In genomic region chr5:342501-343460, GRCh38 we compare ENCODE assay signal across 1 cellular context.
TF ChIP-seq lines count a peak whose summit lies in the region.

No MANE protein-coding gene starts in this region.

TF ChIP-seq in HepG2, 621 proteins besides CTCF, POLR2A, EP300 and RAD21:
- no peak for TF ChIP-seq ZZZ3 (CRISPR knock-in tag; IDR thresholded peaks at IDR 0.05; ENCODE audit: borderline replicate concordance)
- no peak for TF ChIP-seq SIX4 (CRISPR knock-in tag; IDR thresholded peaks at IDR 0.05)
- no peak for TF ChIP-seq ZFY (CRISPR knock-in tag; IDR thresholded peaks at IDR 0.05)
- TF ChIP-seq GTF2F1 (IDR thresholded peaks at IDR 0.05; ENCODE audit: low read length) = no peak
